In genomic region chr4:67332627-67333026, GRCh38 we compare ENCODE assay signal across 8 cellular contexts.
DNase-seq lines count a peak whose midpoint lies in the region; ATAC-seq and TF ChIP-seq lines count a peak whose summit lies in the region.

No MANE protein-coding gene starts in this region.

- H3K9me3 ChIP-seq in OCI-LY1 (ENCODE audit: low read length): no peaks in the 10 kb centered on the region

- no peaks in the 10 kb centered on the region for H3K4me1 Mint-ChIP-seq in activated CD4-positive, alpha-beta memory T cell treated with anti-CD3 and anti-CD28 coated beads for 36 hours (ENCODE audit: low read depth)

- CTCF ChIA-PET in activated CD4-positive, alpha-beta memory T cell treated with anti-CD3 and anti-CD28 coated beads for 36 hours (lab: Charles Lee): no interaction called here

- no peaks in the 10 kb centered on the region for H3K36me3 Mint-ChIP-seq in activated CD4-positive, alpha-beta memory T cell treated with anti-CD3 and anti-CD28 coated beads for 36 hours

- H3K4me3 Mint-ChIP-seq in activated CD4-positive, alpha-beta memory T cell treated with anti-CD3 and anti-CD28 coated beads for 36 hours: no peak overlapping the region

- H3K27ac ChIP-seq in OCI-LY1 (ENCODE audit: low read depth, low read length, poor library complexity, severe bottlenecking): no peak overlapping the region

- no peaks in the 10 kb centered on the region for H3K4me1 ChIP-seq in OCI-LY1 (ENCODE audit: insufficient read depth, low read length, severe bottlenecking)

- peak; percentile 83 for ATAC-seq in HG02678 (IDR thresholded peaks at IDR 0.05; ENCODE audit: unreplicated experiment)

- H3K4me3 ChIP-seq in GM12865 (ENCODE audit: low read depth, low read length) (no peak overlapping the region), OCI-LY1 (ENCODE audit: low read depth, low read length, poor library complexity, severe bottlenecking) (no peak overlapping the region)

- no peaks in the 10 kb centered on the region for H4K20me1 ChIP-seq in OCI-LY1 (ENCODE audit: insufficient read depth, low read length)

- no peak overlapping the region for H2AFZ ChIP-seq in OCI-LY1 (ENCODE audit: low read length)

- POLR2A ChIA-PET in activated CD4-positive, alpha-beta memory T cell treated with anti-CD3 and anti-CD28 coated beads for 36 hours (lab: Charles Lee): no interaction called here

- H3K9me3 Mint-ChIP-seq in activated CD4-positive, alpha-beta memory T cell treated with anti-CD3 and anti-CD28 coated beads for 36 hours: no peaks in the 10 kb centered on the region

- H3K27me3 ChIP-seq in OCI-LY1 (ENCODE audit: insufficient read depth, low read length): no peaks in the 10 kb centered on the region

- no peak overlapping the region for H3K9ac ChIP-seq in OCI-LY1 (ENCODE audit: low read length)

- H3K27ac Mint-ChIP-seq in activated CD4-positive, alpha-beta memory T cell treated with anti-CD3 and anti-CD28 coated beads for 36 hours: no peak overlapping the region

- no peak overlapping the region for H3K4me2 ChIP-seq in OCI-LY1 (ENCODE audit: low read length)

- H3F3A ChIP-seq in OCI-LY1 (ENCODE audit: insufficient read depth, low read length): no peaks in the 10 kb centered on the region

- intact Hi-C loops in activated CD4-positive, alpha-beta memory T cell treated with anti-CD3 and anti-CD28 coated beads for 36 hours (cut with micrococcal nuclease): no loop called here

- no peaks in the 10 kb centered on the region for H3K79me2 ChIP-seq in OCI-LY1 (ENCODE audit: insufficient read depth, low read length)

- peak; percentile 54 for TF ChIP-seq CTCF in GM12865 (IDR thresholded peaks at IDR 0.05; ENCODE audit: insufficient read depth, low read depth, low read length, missing control alignments)
- peak; percentile 41 for TF ChIP-seq CTCF in OCI-LY1 (IDR thresholded peaks at IDR 0.05; ENCODE audit: low read length)

- no peaks in the 10 kb centered on the region for H3K9me2 ChIP-seq in OCI-LY1 (ENCODE audit: low read depth, low read length)

- DNase-seq in GM12865 (ENCODE audit: low read depth) (peak; percentile 21), islet precursor cell (peak; percentile 62), GM19240 (ENCODE audit: insufficient read length, low spot score) (no peak), NCI-H524 treated with DMSO at 0.1 percent for 48 hours (lab: John Stamatoyannopoulos, UW) (no peak), NCI-H1092 (lab: John Stamatoyannopoulos, UW) (no peak)
- no peak for DNase-seq in activated CD4-positive, alpha-beta memory T cell treated with anti-CD3 and anti-CD28 coated beads for 36 hours

- H3K27me3 Mint-ChIP-seq in activated CD4-positive, alpha-beta memory T cell treated with anti-CD3 and anti-CD28 coated beads for 36 hours: peaks cover 16% of the 10 kb centered on the region

- no peaks in the 10 kb centered on the region for H3K36me3 ChIP-seq in OCI-LY1 (ENCODE audit: insufficient read depth, low read length)

Comparison
In these comparisons a context has a peak if more than half of its experiments do, and no peak if none do; other contexts are left out.
1. DNase-seq: peak in GM12865 (single experiment) and islet precursor cell (single experiment); none in GM19240 (single experiment), activated CD4-positive, alpha-beta memory T cell treated with anti-CD3 and anti-CD28 coated beads for 36 hours (single experiment), NCI-H524 treated with DMSO at 0.1 percent for 48 hours (single experiment) and NCI-H1092 (single experiment).